8 cellular contexts compared by ENCODE assay signal in genomic region chr19:39435499-39436349, GRCh38. TPM values are rescaled to one million over a fixed set of nuclear protein-coding genes. Genes with fewer than 3 reads are reported as not detected.
A peak's percentile ranks its signal among the peaks of the same experiment; 100 is the strongest.
DNase-seq lines count a peak whose midpoint lies in the region; ATAC-seq and TF ChIP-seq lines count a peak whose summit lies in the region.

Gene RPS16, minus strand, starts transcription at chr19:39435949. Its CDS starts 54 bp downstream, at chr19:39435895.

- ATAC-seq in HG02571 (IDR thresholded peaks at IDR 0.05; ENCODE audit: unreplicated experiment), result peak; percentile 84
- peak; percentile 98 for ATAC-seq in gastroesophageal sphincter

- H3K4me2 ChIP-seq in SK-N-SH, result peak within 1 kb of the TSS; percentile 99

- peaks cover 42% of the 10 kb centered on the region for H3F3A ChIP-seq in SK-N-SH (replicated peaks; ENCODE audit: insufficient read depth)

- POLR2A ChIA-PET in SK-N-SH (lab: Yijun Ruan, JAX), result interaction anchor here (0.6 to 1.7 kb wide), 28 partner anchors 9 to 1061 kb away, joined by 3 to 39 read pairs (median 5); partner anchors contain the start of genes DYRK1B, EID2B, FBL and MED29

- H3K36me3 ChIP-seq in SK-N-SH (replicated peaks in 1 of 2; ENCODE audit: control insufficient read depth in 1 of 2, insufficient read depth in 2 of 2, low read length in 1 of 2) (peaks cover 21 to 33% of the 10 kb centered on the region in 2 experiments), gastroesophageal sphincter (peaks cover 0 to 41% of the 10 kb centered on the region in 2 donors)

- 1% methylated on average over 43 of the region's 61 CpGs for WGBS in SK-N-SH (ENCODE audit: low lambda C conversion rate)
- WGBS in gastroesophageal sphincter (ENCODE audit: low coverage in 1 of 2), 2 donors, result 0 to 1% methylated on average over 15 to 16 of the region's 61 CpGs

- H3K4me3 Mint-ChIP-seq in activated naive CD4-positive, alpha-beta T cell treated with anti-CD3 and anti-CD28 coated beads, Interleukin-2, amount 10 ng/mL, durations not matched to agents 7 days and 5 days, result peak within 1 kb of the TSS; percentile 100

- no peak within 1 kb of the TSS; the same call in 1 of the 2 replicates for H2AFZ ChIP-seq in SK-N-SH (ENCODE audit: low read depth)

- H3K27me3 Mint-ChIP-seq in activated naive CD4-positive, alpha-beta T cell treated with anti-CD3 and anti-CD28 coated beads, Interleukin-2, amount 10 ng/mL, durations not matched to agents 7 days and 5 days, result peaks cover 18% of the 10 kb centered on the region

- H3K27ac Mint-ChIP-seq in activated naive CD4-positive, alpha-beta T cell treated with anti-CD3 and anti-CD28 coated beads, Interleukin-2, amount 10 ng/mL, durations not matched to agents 7 days and 5 days, result peak within 1 kb of the TSS; percentile 99

- peaks cover 14% of the 10 kb centered on the region for H4K20me1 ChIP-seq in SK-N-SH (ENCODE audit: insufficient read depth)

- TF ChIP-seq EP300 in SK-N-SH (IDR thresholded peaks at IDR 0.05; ENCODE audit: borderline replicate concordance in 1 of 2, low read depth in 1 of 2, low read length in 1 of 2) (peak in 1 of 2 experiments; percentile 32; a peak in 2 of 4 replicates), gastroesophageal sphincter (IDR thresholded peaks at IDR 0.05) (no peak)

- no peak for TF ChIP-seq RAD21 in SK-N-SH (IDR thresholded peaks at IDR 0.05; ENCODE audit: low read length)

- H3K4me3 ChIP-seq in SK-N-SH (ENCODE audit: low read depth in 2 of 2, low read length in 1 of 2) (peak within 1 kb of the TSS; percentile 68 to 100), gastroesophageal sphincter (peak within 1 kb of the TSS; percentile 51 to 80)

- TF ChIP-seq CTCF in SK-N-SH (IDR thresholded peaks at IDR 0.05), result no peak
- peak in 2 of 4 experiments; percentile 29 to 34 for TF ChIP-seq CTCF in gastroesophageal sphincter (IDR thresholded peaks at IDR 0.05)

- H3K79me2 ChIP-seq in SK-N-SH (ENCODE audit: insufficient read depth), result peaks cover 25% of the 10 kb centered on the region

- H3K27me3 ChIP-seq in SK-N-SH (ENCODE audit: insufficient read depth) (no peaks in the 10 kb centered on the region), gastroesophageal sphincter (no peaks in the 10 kb centered on the region)

- no peaks in the 10 kb centered on the region for H3K9me3 ChIP-seq in SK-N-SH
- H3K9me3 ChIP-seq in gastroesophageal sphincter, result no peaks in the 10 kb centered on the region

- CTCF ChIA-PET in SK-N-SH (lab: Yijun Ruan, JAX), result interaction anchor here (0.7 to 3.4 kb wide), 15 partner anchors 9 to 116 kb away, joined by 3 to 18 read pairs (median 3); partner anchors contain the start of genes EID2, EID2B, PAF1 and PLEKHG2
- CTCF ChIA-PET in activated naive CD4-positive, alpha-beta T cell treated with anti-CD3 and anti-CD28 coated beads, Interleukin-2, amount 10 ng/mL, durations not matched to agents 7 days and 5 days (lab: Charles Lee), result interaction anchor here (0.8 to 1.8 kb wide), 10 partner anchors 12 to 97 kb away, joined by 3 to 8 read pairs (median 3); partner anchors contain the start of genes EID2B and PLEKHG2

- H3K9me3 Mint-ChIP-seq in activated naive CD4-positive, alpha-beta T cell treated with anti-CD3 and anti-CD28 coated beads, Interleukin-2, amount 10 ng/mL, durations not matched to agents 7 days and 5 days, result no peaks in the 10 kb centered on the region

- DNase-seq in GM04504 (ENCODE audit: low read depth) (peak; percentile 92), NCI-H1092 (lab: John Stamatoyannopoulos, UW) (peak; percentile 94), SK-N-SH (peak; percentile 95), nucleus accumbens (lab: John Stamatoyannopoulos, UW) (peak; percentile 75 to 99 (median 97)), superior temporal gyrus (ENCODE audit: extremely low spot score) (peak; percentile 99)
- peak; percentile 99 for DNase-seq in activated naive CD4-positive, alpha-beta T cell treated with anti-CD3 and anti-CD28 coated beads, Interleukin-2, amount 10 ng/mL, durations not matched to agents 7 days and 5 days

- no peaks in the 10 kb centered on the region for H3K9me2 ChIP-seq in SK-N-SH

- H3K9ac ChIP-seq in SK-N-SH, result peak within 1 kb of the TSS; percentile 99

- TF ChIP-seq POLR2A in gastroesophageal sphincter (IDR thresholded peaks at IDR 0.05), result peak; percentile 96 to 97

- peak within 1 kb of the TSS; percentile 85 to 92 for H3K27ac ChIP-seq in SK-N-SH (ENCODE audit: low read depth in 2 of 2, low read length in 1 of 2)
- peak within 1 kb of the TSS; percentile 63 to 92 (median 90) for H3K27ac ChIP-seq in gastroesophageal sphincter

- H3K36me3 Mint-ChIP-seq in activated naive CD4-positive, alpha-beta T cell treated with anti-CD3 and anti-CD28 coated beads, Interleukin-2, amount 10 ng/mL, durations not matched to agents 7 days and 5 days, result peaks cover 36% of the 10 kb centered on the region

- H3K4me1 Mint-ChIP-seq in activated naive CD4-positive, alpha-beta T cell treated with anti-CD3 and anti-CD28 coated beads, Interleukin-2, amount 10 ng/mL, durations not matched to agents 7 days and 5 days, result peaks cover 61% of the 10 kb centered on the region

- H3K4me1 ChIP-seq in SK-N-SH (ENCODE audit: control insufficient read depth in 1 of 2, insufficient read depth in 2 of 2, low read depth in 1 of 2, low read length in 1 of 2) (peaks cover 15 to 17% of the 10 kb centered on the region in 2 experiments; a peak in 2 of 4 replicates), gastroesophageal sphincter (peaks cover 4 to 47% (median 18%) of the 10 kb centered on the region in 3 donors)

TF ChIP-seq in SK-N-SH, 30 proteins besides CTCF, POLR2A, EP300 and RAD21 (continues in another document):
- TF ChIP-seq POLR2AphosphoS5 (IDR thresholded peaks at IDR 0.05; ENCODE audit: low read depth, low read length) (peak; percentile 99), IRF3 (IDR thresholded peaks at IDR 0.05; ENCODE audit: low read depth, low read length) (no peak), GABPA (IDR thresholded peaks at IDR 0.05; ENCODE audit: low read depth) (peak; percentile 90), YY1 (IDR thresholded peaks at IDR 0.05; ENCODE audit: low read depth) (peak; percentile 60), PBX3 (IDR thresholded peaks at IDR 0.05) (peak; percentile 25; the same call in 1 of the 2 replicates), USF2 (IDR thresholded peaks at IDR 0.05; ENCODE audit: borderline replicate concordance, low read depth, low read length) (no peak), TCF12 (IDR thresholded peaks at IDR 0.05) (no peak; the same call in 1 of the 2 replicates), NFIC (IDR thresholded peaks at IDR 0.05; ENCODE audit: borderline replicate concordance) (no peak), JUND (IDR thresholded peaks at IDR 0.05) (no peak), NRF1 (IDR thresholded peaks at IDR 0.05; ENCODE audit: low read depth, low read length) (peak; percentile 81), SIN3A (IDR thresholded peaks at IDR 0.05; ENCODE audit: borderline replicate concordance, low read depth, low read length) (peak; percentile 95), RCOR1 (IDR thresholded peaks at IDR 0.05; ENCODE audit: low read length) (peak; percentile 9; the same call in 1 of the 2 replicates)
- TF ChIP-seq, protein P1, sequence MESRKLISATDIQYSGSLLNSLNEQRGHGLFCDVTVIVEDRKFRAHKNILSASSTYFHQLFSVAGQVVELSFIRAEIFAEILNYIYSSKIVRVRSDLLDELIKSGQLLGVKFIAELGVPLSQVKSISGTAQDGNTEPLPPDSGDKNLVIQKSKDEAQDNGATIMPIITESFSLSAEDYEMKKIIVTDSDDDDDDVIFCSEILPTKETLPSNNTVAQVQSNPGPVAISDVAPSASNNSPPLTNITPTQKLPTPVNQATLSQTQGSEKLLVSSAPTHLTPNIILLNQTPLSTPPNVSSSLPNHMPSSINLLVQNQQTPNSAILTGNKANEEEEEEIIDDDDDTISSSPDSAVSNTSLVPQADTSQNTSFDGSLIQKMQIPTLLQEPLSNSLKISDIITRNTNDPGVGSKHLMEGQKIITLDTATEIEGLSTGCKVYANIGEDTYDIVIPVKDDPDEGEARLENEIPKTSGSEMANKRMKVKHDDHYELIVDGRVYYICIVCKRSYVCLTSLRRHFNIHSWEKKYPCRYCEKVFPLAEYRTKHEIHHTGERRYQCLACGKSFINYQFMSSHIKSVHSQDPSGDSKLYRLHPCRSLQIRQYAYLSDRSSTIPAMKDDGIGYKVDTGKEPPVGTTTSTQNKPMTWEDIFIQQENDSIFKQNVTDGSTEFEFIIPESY (IDR thresholded peaks at IDR 0.05; ENCODE audit: borderline replicate concordance, low read depth), result no peak; the same call in 1 of the 2 replicates
- TF ChIP-seq, protein P2, sequence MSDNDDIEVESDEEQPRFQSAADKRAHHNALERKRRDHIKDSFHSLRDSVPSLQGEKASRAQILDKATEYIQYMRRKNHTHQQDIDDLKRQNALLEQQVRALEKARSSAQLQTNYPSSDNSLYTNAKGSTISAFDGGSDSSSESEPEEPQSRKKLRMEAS (IDR thresholded peaks at IDR 0.05; ENCODE audit: low read depth), result peak; percentile 96

RNA-seq across cellular contexts. Expression of gene RPS16, which starts in this region (rescaled TPM):
- polyA plus RNA-seq in SK-N-SH (2012; rRNA removed), result 5,038 and 7,541 TPM in 2 replicates
- 3,850 and 5,242 TPM in 2 replicates for polyA plus RNA-seq in SK-N-SH (2012; cell fraction: cytosol; rRNA removed)
- 1,787 and 2,864 TPM in 2 replicates for polyA plus RNA-seq in SK-N-SH (2012; cell fraction: nucleus; rRNA removed)
- total RNA-seq in gastroesophageal sphincter, result 1,000 to 10,000 TPM; 1,023 to 1,769 (median 1,110) TPM

Comparison
In these comparisons a context has a peak if more than half of its experiments do, and no peak if none do; other contexts are left out.
1. Peak in every context shown above with its lines: DNase-seq, ATAC-seq, H3K4me3 ChIP-seq and H3K27ac ChIP-seq.